13 cellular contexts compared by ENCODE assay signal in genomic region chr12:6294533-6295186, GRCh38. TPM values are rescaled to one million over a fixed set of nuclear protein-coding genes. Genes with fewer than 3 reads are reported as not detected.
DNase-seq lines count a peak whose midpoint lies in the region; ATAC-seq, FAIRE-seq and TF ChIP-seq lines count a peak whose summit lies in the region.
"Had no signal": no experiment of that assay in that cellular context is flagged by ENCODE, and none has a peak within 500 bp of the region (broad histone marks: within the 10 kb centered on the region; RNA-seq: fewer than 3 reads in every experiment).

No MANE protein-coding gene starts in this region.

- WGBS in stomach, 5 donors = 20 to 44% (median 35%) methylated on average over 2 of the region's 2 CpGs

- no peaks in the 10 kb centered on the region for H3K79me2 ChIP-seq in keratinocyte (ENCODE audit: control insufficient read depth, insufficient read depth, low read length)

- H3K27me3 ChIP-seq in brain microvascular endothelial cell (replicated peaks) (no peaks in the 10 kb centered on the region), keratinocyte (ENCODE audit: control insufficient read depth, extremely low read depth, insufficient read depth, low read length) (no peaks in the 10 kb centered on the region), stomach (no peaks in the 10 kb centered on the region)

- intact Hi-C loops in stomach (cut with DNase I; ENCODE audit: low total_unique reads) = no loop called here

- H3K36me3 ChIP-seq in brain microvascular endothelial cell (replicated peaks) (no peaks in the 10 kb centered on the region), keratinocyte (ENCODE audit: control insufficient read depth in 2 of 2, extremely low read depth in 1 of 2, insufficient read depth in 2 of 2, low read length in 2 of 2) (no peaks in the 10 kb centered on the region), stomach (no peaks in the 10 kb centered on the region)

- H3K27ac ChIP-seq in brain microvascular endothelial cell (peak overlapping the region; percentile 0), keratinocyte (ENCODE audit: control insufficient read depth, insufficient read depth, low read length) (peak overlapping the region; percentile 80), stomach (peak overlapping the region; percentile 39 to 73 (median 59))

- peak overlapping the region; percentile 65 for H3K9ac ChIP-seq in keratinocyte (ENCODE audit: control insufficient read depth, extremely low read depth, insufficient read depth, low read length)

- no peak overlapping the region for H2AFZ ChIP-seq in keratinocyte (ENCODE audit: control insufficient read depth, low read length)

- in situ Hi-C loops in brain microvascular endothelial cell (cut with HindIII; ENCODE audit: low pct_ligation_motif_present, low sequenced_read_pairs) = no loop called here

- H3K9me3 ChIP-seq in keratinocyte (ENCODE audit: control insufficient read depth, low read depth, low read length) (no peaks in the 10 kb centered on the region), stomach (no peaks in the 10 kb centered on the region)

- peak; percentile 39 for FAIRE-seq in keratinocyte (lab: Jason Lieb, UNC)
- FAIRE-seq: urothelium cell line had no signal

- H3K4me1 ChIP-seq in keratinocyte (ENCODE audit: control insufficient read depth, extremely low read depth, insufficient read depth, low read length) (peaks cover 28% of the 10 kb centered on the region), stomach (peaks cover 12 to 35% (median 17%) of the 10 kb centered on the region in 4 donors)

- TF ChIP-seq POLR2A in stomach (IDR thresholded peaks at IDR 0.05) = no peak

- no peak for ATAC-seq in HG03159 (IDR thresholded peaks at IDR 0.05; ENCODE audit: unreplicated experiment)

- no peaks in the 10 kb centered on the region for H4K20me1 ChIP-seq in keratinocyte (ENCODE audit: control insufficient read depth, extremely low read depth, insufficient read depth, low read length)

- TF ChIP-seq CTCF in brain microvascular endothelial cell (IDR thresholded peaks at IDR 0.05; ENCODE audit: low read depth, low read length, missing control alignments) = no peak
- no peak for TF ChIP-seq CTCF in keratinocyte (optimal IDR thresholded peaks at IDR 0.05 in 1 of 3, IDR thresholded peaks at IDR 0.05 in 1 of 3, conservative IDR thresholded peaks at IDR 0.05 in 1 of 3; ENCODE audit: extremely low read depth in 1 of 3, insufficient read depth in 2 of 3, low read length in 3 of 3)
- no peak for TF ChIP-seq CTCF in stomach (IDR thresholded peaks at IDR 0.05)

- dilution Hi-C loops in keratinocyte (cut with MboI; ENCODE audit: extremely low pct_ligation_motif_present, low sequenced_read_pairs) = no loop called here

- H3K9me1 ChIP-seq in keratinocyte (ENCODE audit: control insufficient read depth, extremely low read depth, insufficient read depth, low read length) = no peaks in the 10 kb centered on the region

- DNase-seq in NCI-H146 treated with DMSO at 0.1 percent for 48 hours (lab: John Stamatoyannopoulos, UW; ENCODE audit: unreplicated experiment) (peak; percentile 63), brain microvascular endothelial cell (no peak), keratinocyte (ENCODE audit: low read depth, low spot score) (no peak), stomach (no peak), hippocampal formation (lab: John Stamatoyannopoulos, UW) (no peak), GM19240 (ENCODE audit: insufficient read length, low spot score) (no peak)
- DNase-seq: activated T-cell treated with anti-CD3 and anti-CD28 coated beads, Interleukin-2, amount 50 U/mL, for 1 hour; head of caudate nucleus; Karpas-422; NCI-H524 had no signal

- no peak for TF ChIP-seq EP300 in stomach (IDR thresholded peaks at IDR 0.05)

- H3K4me3 ChIP-seq in brain microvascular endothelial cell (ENCODE audit: low read depth, low read length) (no peak overlapping the region), keratinocyte (ENCODE audit: control insufficient read depth in 2 of 3, extremely low read depth in 1 of 3, insufficient read depth in 2 of 3, low read depth in 1 of 3, low read length in 3 of 3) (no peak overlapping the region), stomach (no peak overlapping the region)

- peak overlapping the region; percentile 37 for H3K4me2 ChIP-seq in keratinocyte (ENCODE audit: control insufficient read depth, extremely low read depth, insufficient read depth, low read depth, low read length)

RNA-seq across cellular contexts. Expression of gene PLEKHG6, which starts 15.8 kb away (rescaled TPM):
- 0.74 to 1.9 TPM (median 0.81 TPM) in 3 replicates for polyA plus RNA-seq in keratinocyte
- polyA plus RNA-seq in keratinocyte (2011; ENCODE audit: low read depth) = 2.2 TPM
- polyA plus RNA-seq in keratinocyte (2011; cell fraction: cytosol; rRNA removed) = 1.8 and 3.2 TPM in 2 replicates
- polyA plus RNA-seq in keratinocyte (2011; cell fraction: nucleus; rRNA removed) = 3.3 and 9.0 TPM in 2 replicates
- 1.7 and 9.6 TPM in 2 replicates for polyA plus RNA-seq in keratinocyte (2012; ENCODE audit: low replicate concordance)
- 1.2 to 5.2 TPM (median 4.6 TPM) in 3 replicates for polyA minus RNA-seq in keratinocyte
- 5.6 TPM for polyA minus RNA-seq in keratinocyte (2011; cell fraction: cytosol; rRNA and poly(A)+ RNA removed)
- polyA minus RNA-seq in keratinocyte (2011; cell fraction: nucleus; rRNA and poly(A)+ RNA removed) = 1.5 and 2.1 TPM in 2 replicates
- total RNA-seq in stomach = 100 to 1,000 TPM in 1 of 5 donors, 10 to 100 TPM in 3, 1 to 10 TPM in 1; 6.4 to 101 (median 16.2) TPM
- 10 to 100 TPM in 2 of 3 donors, 1 to 10 TPM in 1; 5.9 to 32.3 (median 27.0) TPM for polyA plus RNA-seq in stomach
- polyA plus RNA-seq: neural cell had no signal

RNA-seq across cellular contexts. Expression of gene TNFRSF1A, which starts 47.2 kb away (rescaled TPM):
- polyA plus RNA-seq in keratinocyte = 54.0 to 157 TPM (median 101 TPM) in 3 replicates
- polyA plus RNA-seq in keratinocyte (2011; ENCODE audit: low read depth) = 24.9 TPM
- polyA plus RNA-seq in keratinocyte (2011; cell fraction: cytosol; rRNA removed) = 87.5 and 120 TPM in 2 replicates
- polyA plus RNA-seq in keratinocyte (2011; cell fraction: nucleus; rRNA removed) = 212 and 216 TPM in 2 replicates
- 88.6 and 105 TPM in 2 replicates for polyA plus RNA-seq in keratinocyte (2012; ENCODE audit: low replicate concordance)
- 62.7 to 254 TPM (median 79.8 TPM) in 3 replicates for polyA minus RNA-seq in keratinocyte
- polyA minus RNA-seq in keratinocyte (2011; cell fraction: cytosol; rRNA and poly(A)+ RNA removed) = 106 TPM
- polyA minus RNA-seq in keratinocyte (2011; cell fraction: nucleus; rRNA and poly(A)+ RNA removed) = 109 and 203 TPM in 2 replicates
- 100 to 1,000 TPM in 4 of 5 donors, 10 to 100 TPM in 1; 91.6 to 432 (median 152) TPM for total RNA-seq in stomach
- polyA plus RNA-seq in stomach = 10 to 100 TPM; 35.2 to 64.4 (median 38.5) TPM

Comparison
In these comparisons a context has a peak if more than half of its experiments do, and no peak if none do; other contexts are left out.
1. H3K27ac ChIP-seq: peak in every context shown above with its lines; median percentile 80 in keratinocyte; 59 in stomach; 0 in brain microvascular endothelial cell.